8 cellular contexts compared by ENCODE assay signal in genomic region chr3:4466783-4467521, GRCh38. TPM values are rescaled to one million over a fixed set of nuclear protein-coding genes. Genes with fewer than 3 reads are reported as not detected.
DNase-seq lines count a peak whose midpoint lies in the region; ATAC-seq and TF ChIP-seq lines count a peak whose summit lies in the region.

SUMF1 (minus strand) TSS chr3:4467269; CDS start chr3:4467245, 24 bp downstream.

- peak; percentile 99 for ATAC-seq in GM21423 (IDR thresholded peaks at IDR 0.05; ENCODE audit: unreplicated experiment)
- ATAC-seq in natural killer cell treated with Interleukin-12 subunit alpha and Interleukin-12 subunit beta and Interleukin-15 and Interleukin-18, amount 100 ng/mL, for 72 hours = peak; percentile 97 to 98

- peak within 1 kb of the TSS; percentile 81 for H3K9ac ChIP-seq in HUES6 (ENCODE audit: low read length)

- no peak for TF ChIP-seq CTCF in fibroblast of pulmonary artery (IDR thresholded peaks at IDR 0.05; ENCODE audit: low read length, missing control alignments)

- peaks cover 3% of the 10 kb centered on the region; the same call in 1 of the 2 replicates for H3K4me1 ChIP-seq in HUES6 (ENCODE audit: control insufficient read depth, insufficient read depth, low read length)

- peaks cover 0 to 1% of the 10 kb centered on the region in 2 donors for H3K27me3 Mint-ChIP-seq in natural killer cell treated with Interleukin-12 subunit alpha and Interleukin-12 subunit beta and Interleukin-15 and Interleukin-18, amount 100 ng/mL, for 72 hours

- H3K9me3 Mint-ChIP-seq in natural killer cell treated with Interleukin-12 subunit alpha and Interleukin-12 subunit beta and Interleukin-15 and Interleukin-18, amount 100 ng/mL, for 72 hours = no peaks in the 10 kb centered on the region

- peak within 1 kb of the TSS; percentile 77 for H3K27ac ChIP-seq in HUES6 (ENCODE audit: low read depth, low read length)

- H3K4me1 Mint-ChIP-seq in natural killer cell treated with Interleukin-12 subunit alpha and Interleukin-12 subunit beta and Interleukin-15 and Interleukin-18, amount 100 ng/mL, for 72 hours (ENCODE audit: low read depth in 2 of 2) = peaks cover 13 to 22% of the 10 kb centered on the region in 2 donors

- no peaks in the 10 kb centered on the region; the same call in 1 of the 2 replicates for H3K27me3 ChIP-seq in HUES6 (ENCODE audit: control insufficient read depth, insufficient read depth, low read length)

- H3K36me3 ChIP-seq in HUES6 (ENCODE audit: control insufficient read depth, insufficient read depth, low read length) = no peaks in the 10 kb centered on the region

- H3K36me3 Mint-ChIP-seq in natural killer cell treated with Interleukin-12 subunit alpha and Interleukin-12 subunit beta and Interleukin-15 and Interleukin-18, amount 100 ng/mL, for 72 hours = no peaks in the 10 kb centered on the region

- H3K4me3 ChIP-seq in HUES6 (ENCODE audit: low read depth, low read length) (peak within 1 kb of the TSS; percentile 91), fibroblast of pulmonary artery (replicated peaks; ENCODE audit: low read depth, low read length) (peak within 1 kb of the TSS; percentile 66)

- no peaks in the 10 kb centered on the region for H3K9me3 ChIP-seq in HUES6 (ENCODE audit: control insufficient read depth, insufficient read depth, low read depth, low read length)

- H3K4me3 Mint-ChIP-seq in natural killer cell treated with Interleukin-12 subunit alpha and Interleukin-12 subunit beta and Interleukin-15 and Interleukin-18, amount 100 ng/mL, for 72 hours = peak within 1 kb of the TSS; percentile 92

- peak; percentile 5 for DNase-seq in DMS153 (lab: John Stamatoyannopoulos, UW)
- peak; percentile 86 for DNase-seq in RPMI8226
- DNase-seq in activated effector memory CD4-positive, alpha-beta T cell treated with Interleukin-2 at 50 U/mL for 16 hours = peak; percentile 65
- DNase-seq in fibroblast of pulmonary artery (ENCODE audit: low read depth) = peak; percentile 79
- DNase-seq in natural killer cell treated with Interleukin-12 subunit alpha and Interleukin-12 subunit beta and Interleukin-15 and Interleukin-18, amount 100 ng/mL, for 72 hours (ENCODE audit: low spot score) = peak; percentile 82
- DNase-seq in stimulated activated naive CD4-positive, alpha-beta T cell (lab: John Stamatoyannopoulos, UW) = peak; percentile 47 to 82 (median 66)

- H3K27ac Mint-ChIP-seq in natural killer cell treated with Interleukin-12 subunit alpha and Interleukin-12 subunit beta and Interleukin-15 and Interleukin-18, amount 100 ng/mL, for 72 hours = peak within 1 kb of the TSS; percentile 74 to 79

RNA-seq across cellular contexts. Expression of gene SUMF1, which starts in this region (rescaled TPM):
- 10 to 100 TPM; 13.6 to 13.7 TPM for total RNA-seq in natural killer cell treated with Interleukin-12 subunit alpha and Interleukin-12 subunit beta and Interleukin-15 and Interleukin-18, amount 100 ng/mL, for 72 hours

Comparison
In these comparisons a context has a peak if more than half of its experiments do, and no peak if none do; other contexts are left out.
1. Peak in every context shown above with its lines: DNase-seq, ATAC-seq, H3K4me3 ChIP-seq and H3K27ac ChIP-seq.
2. DNase-seq: peak in every context shown above with its lines; median percentile 86 in RPMI8226; 82 in natural killer cell treated with Interleukin-12 subunit alpha and Interleukin-12 subunit beta and Interleukin-15 and Interleukin-18, amount 100 ng/mL, for 72 hours; 79 in fibroblast of pulmonary artery; 66 in stimulated activated naive CD4-positive, alpha-beta T cell; 65 in activated effector memory CD4-positive, alpha-beta T cell treated with Interleukin-2 at 50 U/mL for 16 hours; 5 in DMS153.